In the genomic region with DNA sequence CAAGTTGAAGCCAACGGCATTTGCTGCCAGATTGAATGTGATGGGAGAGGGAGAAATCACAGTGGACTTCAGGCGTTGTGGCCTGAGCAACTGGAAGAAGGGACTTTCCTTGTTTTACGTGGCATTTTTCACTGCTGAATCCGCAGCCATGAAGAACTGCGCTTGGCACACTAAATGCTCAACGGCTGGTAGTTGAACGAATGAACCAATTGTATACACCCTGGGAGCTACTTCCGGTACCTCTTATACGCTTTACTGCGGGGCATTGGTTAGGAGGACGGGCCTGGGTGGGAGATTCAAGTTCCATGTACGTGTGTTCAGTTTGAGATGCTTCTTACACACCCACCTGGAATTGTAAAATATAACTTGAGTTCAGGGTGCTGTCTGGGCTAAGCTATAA, we compare ENCODE assay signal across 24 cellular contexts. TPM values are rescaled to one million over a fixed set of nuclear protein-coding genes. Genes with fewer than 3 reads are reported as not detected.
DNase-seq lines count a peak whose midpoint lies in the region; ATAC-seq and TF ChIP-seq lines count a peak whose summit lies in the region.
"Had no signal": no experiment of that assay in that cellular context is flagged by ENCODE, and none has a peak within 500 bp of the region (broad histone marks: within the 10 kb centered on the region; RNA-seq: fewer than 3 reads in every experiment).

No MANE protein-coding gene starts in this region.

- H3K9me3 ChIP-seq in cardiac muscle cell (ENCODE audit: low read depth) (no peaks in the 10 kb centered on the region), esophagus squamous epithelium (no peaks in the 10 kb centered on the region), psoas muscle (no peaks in the 10 kb centered on the region)
- H3K9me3 ChIP-seq: Peyer's patch, uterus had no signal

- H3K27me3 Mint-ChIP-seq in type B pancreatic cell: peaks cover 39% of the 10 kb centered on the region

- ATAC-seq in Right ventricle myocardium inferior (no peak), psoas muscle (no peak)
- ATAC-seq: activated T-cell treated with anti-CD3 and anti-CD28 coated beads, Interleukin-2, amount 50 U/mL, for 72 hours; WTC11 had no signal

- no peak overlapping the region for H3K4me3 Mint-ChIP-seq in type B pancreatic cell
- H3K4me3 Mint-ChIP-seq: activated T-cell treated with anti-CD3 and anti-CD28 coated beads, Interleukin-2, amount 50 U/mL, for 72 hours; CD4-positive, alpha-beta T cell; WTC11 had no signal

- no peak for TF ChIP-seq POLR2A in esophagus squamous epithelium (IDR thresholded peaks at IDR 0.05)

- H3K36me3 ChIP-seq in cardiac muscle cell (no peaks in the 10 kb centered on the region), esophagus squamous epithelium (no peaks in the 10 kb centered on the region), psoas muscle (ENCODE audit: insufficient read depth in 1 of 2, low read depth in 1 of 2) (peaks cover 0 to 7% of the 10 kb centered on the region in 2 donors)
- H3K36me3 ChIP-seq: Peyer's patch, uterus had no signal

- H3K4me3 ChIP-seq in cardiac muscle cell (no peak overlapping the region), esophagus squamous epithelium (peak overlapping the region in 3 of 4 donors; percentile 49 to 66 (median 64)), psoas muscle (peak overlapping the region; percentile 71)
- H3K4me3 ChIP-seq: GM12878, uterus had no signal

- TF ChIP-seq CTCF in cardiac muscle cell (IDR thresholded peaks at IDR 0.05; ENCODE audit: low read depth, low read length) (no peak), esophagus squamous epithelium (IDR thresholded peaks at IDR 0.05) (no peak), psoas muscle (IDR thresholded peaks at IDR 0.05) (no peak), type B pancreatic cell (conservative IDR thresholded peaks at IDR 0.05) (no peak)

- 82 to 84% methylated on average over 10 to 12 of the region's 12 CpGs for WGBS in esophagus squamous epithelium, 2 donors
- 36 to 58% (median 41%) methylated on average over 12 of the region's 12 CpGs for WGBS in psoas muscle, 3 donors

- H3K27ac Mint-ChIP-seq in type B pancreatic cell: no peak overlapping the region
- H3K27ac Mint-ChIP-seq: activated T-cell treated with anti-CD3 and anti-CD28 coated beads, Interleukin-2, amount 50 U/mL, for 72 hours; CD4-positive, alpha-beta T cell; WTC11 had no signal

- H3K9me3 Mint-ChIP-seq in type B pancreatic cell: no peaks in the 10 kb centered on the region
- H3K9me3 Mint-ChIP-seq: activated T-cell treated with anti-CD3 and anti-CD28 coated beads, Interleukin-2, amount 50 U/mL, for 72 hours; CD4-positive, alpha-beta T cell; WTC11 had no signal

- intact Hi-C loops in Right ventricle myocardium inferior (cut with DNase I): no loop called here
- intact Hi-C loops in esophagus squamous epithelium (cut with DNase I): no loop called here
- intact Hi-C loops in psoas muscle (cut with DNase I): no loop called here

- DNase-seq in cardiac muscle cell (ENCODE audit: low read depth in 1 of 2, low spot score in 1 of 2) (no peak), Right ventricle myocardium inferior (ENCODE audit: missing footprints) (no peak), esophagus squamous epithelium (lab: John Stamatoyannopoulos, UW) (no peak), psoas muscle (no peak), type B pancreatic cell (ENCODE audit: extremely low spot score, unreplicated experiment) (peak; percentile 36), NCI-H128 (lab: John Stamatoyannopoulos, UW; ENCODE audit: unreplicated experiment) (no peak), kidney glomerular epithelial cell (lab: John Stamatoyannopoulos, UW) (no peak), T-helper 9 cell (no peak)
- DNase-seq: activated naive CD4-positive, alpha-beta T cell treated with anti-CD3 and anti-CD28 coated beads, Interleukin-2, amount 50 U/mL, for 16 hours; activated T-cell treated with anti-CD3 and anti-CD28 coated beads, Interleukin-2, amount 50 U/mL, for 72 hours; amniotic stem cell; caudate nucleus; CD4-positive, alpha-beta T cell; dermis blood vessel endothelial cell; HCEC 1CT; NCI-H1105; NCI-H2029 treated with DMSO at 0.1 percent for 48 hours; NCI-H69; Peyer's patch; substantia nigra; SW 1271 had no signal

- H3K4me1 Mint-ChIP-seq in type B pancreatic cell (ENCODE audit: unreplicated experiment): peaks cover 14% of the 10 kb centered on the region

- peaks cover 9% of the 10 kb centered on the region for H3K4me1 ChIP-seq in cardiac muscle cell (ENCODE audit: low read depth)
- H3K4me1 ChIP-seq in esophagus squamous epithelium: peaks cover 0 to 38% (median 10%) of the 10 kb centered on the region in 3 donors
- H3K4me1 ChIP-seq in psoas muscle: peaks cover 72% of the 10 kb centered on the region
- H3K4me1 ChIP-seq: uterus had no signal

- peaks cover 3% of the 10 kb centered on the region for H3K36me3 Mint-ChIP-seq in type B pancreatic cell
- H3K36me3 Mint-ChIP-seq: WTC11 had no signal

- H3K27me3 ChIP-seq in cardiac muscle cell: peaks cover 26% of the 10 kb centered on the region
- H3K27me3 ChIP-seq in esophagus squamous epithelium: peaks cover 0 to 33% (median 0%) of the 10 kb centered on the region in 4 donors
- H3K27me3 ChIP-seq in psoas muscle (ENCODE audit: insufficient read depth in 3 of 3, low read length in 2 of 3): no peaks in the 10 kb centered on the region
- H3K27me3 ChIP-seq: Peyer's patch, uterus had no signal

- peak overlapping the region; percentile 47 for H3K27ac ChIP-seq in cardiac muscle cell
- peak overlapping the region; percentile 2 to 89 (median 76) for H3K27ac ChIP-seq in esophagus squamous epithelium
- peak overlapping the region; percentile 96 for H3K27ac ChIP-seq in psoas muscle

RNA-seq across cellular contexts. Expression of a gene that starts 5.2 kb away (rescaled TPM):
- 4.8 and 8.0 TPM in 2 replicates for total RNA-seq in cardiac muscle cell
- polyA plus RNA-seq in cardiac muscle cell: 2.3 and 5.4 TPM in 2 replicates
- total RNA-seq in Right ventricle myocardium inferior: 311 TPM
- total RNA-seq in esophagus squamous epithelium: 100 to 1,000 TPM in 1 of 4 donors, 10 to 100 TPM in 3; 18.1 to 262 (median 42.0) TPM
- 100 to 1,000 TPM; 288 to 380 (median 349) TPM for total RNA-seq in psoas muscle
- polyA plus RNA-seq in psoas muscle: 100 to 1,000 TPM in 2 of 3 donors, 10 to 100 TPM in 1; 77.5 to 291 (median 121) TPM
- total RNA-seq in type B pancreatic cell (ENCODE audit: low replicate concordance): 2.2 and 4.1 TPM in 2 replicates
